Comparison of ENCODE assay signal across 8 cellular contexts in the genomic region with DNA sequence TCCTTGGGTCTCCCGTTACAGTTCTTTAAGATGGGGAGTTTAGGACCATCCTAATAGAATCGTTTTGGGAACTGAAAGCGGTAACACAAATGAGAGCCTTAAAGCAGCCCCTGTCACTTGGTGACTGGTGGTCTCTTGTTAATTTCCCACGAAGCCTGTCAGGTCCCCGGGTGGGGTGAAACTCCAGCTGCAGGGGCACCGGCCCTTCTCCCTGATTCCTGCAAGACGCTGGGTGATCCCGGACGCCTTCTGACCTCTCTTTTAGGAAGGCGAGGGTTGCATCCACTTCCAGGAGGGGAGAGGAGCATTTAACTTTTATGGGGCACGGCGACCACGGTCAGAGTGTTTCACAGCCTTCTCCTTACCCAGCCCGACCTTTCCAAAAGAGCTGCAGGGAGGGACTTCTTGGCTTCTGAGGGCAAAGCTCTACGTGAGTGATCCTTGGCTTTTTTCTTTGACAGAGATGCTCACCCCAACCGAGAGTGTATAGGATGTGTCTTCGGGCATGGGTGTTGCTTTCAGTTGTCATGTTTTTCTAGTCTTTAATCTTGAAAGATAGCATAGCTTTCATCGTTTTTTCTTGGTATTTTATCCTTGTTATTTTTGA. TPM values are rescaled to one million over a fixed set of nuclear protein-coding genes. Genes with fewer than 3 reads are reported as not detected.
DNase-seq lines count a peak whose midpoint lies in the region; ATAC-seq and TF ChIP-seq lines count a peak whose summit lies in the region.

No MANE protein-coding gene starts in this region.

- peak overlapping the region; percentile 82 for H3K27ac ChIP-seq in AG04450 (ENCODE audit: low read depth, low read length)
- no peak overlapping the region for H3K27ac ChIP-seq in OCI-LY1 (ENCODE audit: low read depth, low read length, poor library complexity, severe bottlenecking)
- H3K27ac ChIP-seq in coronary artery = peak overlapping the region; percentile 63 to 76

- peak overlapping the region; percentile 60 for H3K9ac ChIP-seq in OCI-LY1 (ENCODE audit: low read length)

- H3K4me2 ChIP-seq in OCI-LY1 (ENCODE audit: low read length) = peak overlapping the region; percentile 68

- H3F3A ChIP-seq in OCI-LY1 (ENCODE audit: insufficient read depth, low read length) = no peaks in the 10 kb centered on the region

- ATAC-seq in GM19455 (IDR thresholded peaks at IDR 0.05; ENCODE audit: unreplicated experiment) (peak; percentile 6), GM21576 (IDR thresholded peaks at IDR 0.05; ENCODE audit: unreplicated experiment) (no peak)

- peak overlapping the region; percentile 95 for H3K27ac Mint-ChIP-seq in mesothelial cell of epicardium

- POLR2A ChIA-PET in AG04450 (lab: Yijun Ruan, JAX) = interaction anchor here (0.9 to 1.5 kb wide), 4 partner anchors 19 to 63 kb away, joined by 3 to 8 read pairs (median 5); a partner anchor contains a TSS

- peaks cover 4% of the 10 kb centered on the region; the same call in 1 of the 2 replicates for H3K36me3 ChIP-seq in OCI-LY1 (ENCODE audit: insufficient read depth, low read length)

- H3K4me1 Mint-ChIP-seq in mesothelial cell of epicardium = peaks cover 20% of the 10 kb centered on the region

- no peaks in the 10 kb centered on the region for H4K20me1 ChIP-seq in OCI-LY1 (ENCODE audit: insufficient read depth, low read length)

- H3K27me3 ChIP-seq in AG04450 (ENCODE audit: control insufficient read depth, insufficient read depth, low read length) = no peaks in the 10 kb centered on the region
- H3K27me3 ChIP-seq in OCI-LY1 (ENCODE audit: insufficient read depth, low read length) = no peaks in the 10 kb centered on the region

- peaks cover 7% of the 10 kb centered on the region for H3K4me1 ChIP-seq in OCI-LY1 (ENCODE audit: insufficient read depth, low read length, severe bottlenecking)

- H3K4me3 Mint-ChIP-seq in mesothelial cell of epicardium = peak overlapping the region; percentile 97

- peaks cover 40% of the 10 kb centered on the region for H3K36me3 Mint-ChIP-seq in mesothelial cell of epicardium

- H3K9me2 ChIP-seq in OCI-LY1 (ENCODE audit: low read depth, low read length) = no peaks in the 10 kb centered on the region

- no peaks in the 10 kb centered on the region for H3K27me3 Mint-ChIP-seq in mesothelial cell of epicardium (ENCODE audit: low read depth)

- H2AFZ ChIP-seq in OCI-LY1 (ENCODE audit: low read length) = no peak overlapping the region

- DNase-seq in AG04450 (ENCODE audit: low read depth, low spot score) (no peak), coronary artery (ENCODE audit: low spot score) (no peak), mesothelial cell of epicardium (ENCODE audit: low spot score in 2 of 2, unreplicated experiment in 2 of 2) (no peak), NCI-H526 treated with DMSO at 0.1 percent for 48 hours (lab: John Stamatoyannopoulos, UW) (no peak)
- no peak for DNase-seq in effector CD4-positive, alpha-beta T cell

- H3K4me3 ChIP-seq in AG04450 (ENCODE audit: low read depth, low read length) = peak overlapping the region; percentile 86
- peak overlapping the region; percentile 71 for H3K4me3 ChIP-seq in OCI-LY1 (ENCODE audit: low read depth, low read length, poor library complexity, severe bottlenecking)
- H3K4me3 ChIP-seq in coronary artery = peak overlapping the region; percentile 80

- H3K79me2 ChIP-seq in OCI-LY1 (ENCODE audit: insufficient read depth, low read length) = no peaks in the 10 kb centered on the region

- H3K9me3 ChIP-seq in AG04450 (ENCODE audit: control insufficient read depth, insufficient read depth, low read length) = peaks cover 10% of the 10 kb centered on the region
- peaks cover 13% of the 10 kb centered on the region; the same call in 1 of the 2 replicates for H3K9me3 ChIP-seq in OCI-LY1 (ENCODE audit: low read length)

- TF ChIP-seq CTCF in AG04450 (IDR thresholded peaks at IDR 0.05; ENCODE audit: low read depth, low read length) = no peak
- TF ChIP-seq CTCF in OCI-LY1 (IDR thresholded peaks at IDR 0.05; ENCODE audit: low read length) = no peak
- no peak for TF ChIP-seq CTCF in coronary artery (IDR thresholded peaks at IDR 0.05)
- no peak for TF ChIP-seq CTCF in mesothelial cell of epicardium (IDR thresholded peaks at IDR 0.05; ENCODE audit: unreplicated experiment)

- CTCF ChIA-PET in AG04450 (lab: Charles Lee) = no interaction called here

- peaks cover 25% of the 10 kb centered on the region for H3K9me3 Mint-ChIP-seq in mesothelial cell of epicardium

RNA-seq across cellular contexts. Expression of a gene that starts 0.7 kb away (rescaled TPM):
- 3.1 and 5.1 TPM in 2 replicates for polyA plus RNA-seq in AG04450 (2011; rRNA removed)
- 4.9 and 7.7 TPM in 2 replicates for polyA minus RNA-seq in AG04450 (2011; rRNA and poly(A)+ RNA removed)
- 7.2 to 7.9 TPM (median 7.4 TPM) in 3 replicates for total RNA-seq in mesothelial cell of epicardium

RNA-seq across cellular contexts. Expression of a gene that starts 19.7 kb away (rescaled TPM):
- polyA plus RNA-seq in AG04450 (2011; rRNA removed) = 14.4 and 17.5 TPM in 2 replicates
- polyA minus RNA-seq in AG04450 (2011; rRNA and poly(A)+ RNA removed) = 19.9 and 20.7 TPM in 2 replicates
- 39.1 to 42.0 TPM (median 42.0 TPM) in 3 replicates for total RNA-seq in mesothelial cell of epicardium

RNA-seq across cellular contexts. Expression of a gene that starts 27.5 kb away (rescaled TPM):
- polyA plus RNA-seq in AG04450 (2011; rRNA removed) = 6.0 and 6.5 TPM in 2 replicates
- 6.9 and 11.9 TPM in 2 replicates for polyA minus RNA-seq in AG04450 (2011; rRNA and poly(A)+ RNA removed)
- 18.9 to 19.5 TPM (median 19.3 TPM) in 3 replicates for total RNA-seq in mesothelial cell of epicardium

RNA-seq across cellular contexts. Expression of a gene that starts 41.9 kb away (rescaled TPM):
- polyA plus RNA-seq in AG04450 (2011; rRNA removed) = 1.5 and 1.6 TPM in 2 replicates
- polyA minus RNA-seq in AG04450 (2011; rRNA and poly(A)+ RNA removed) = 3.9 and 4.3 TPM in 2 replicates
- total RNA-seq in mesothelial cell of epicardium = 5.0 to 5.6 TPM (median 5.3 TPM) in 3 replicates

RNA-seq across cellular contexts. Expression of a gene that starts 51.0 kb away (rescaled TPM):
- polyA plus RNA-seq in AG04450 (2011; rRNA removed) = 30.5 and 36.1 TPM in 2 replicates
- 13.2 and 16.4 TPM in 2 replicates for polyA minus RNA-seq in AG04450 (2011; rRNA and poly(A)+ RNA removed)
- total RNA-seq in mesothelial cell of epicardium = 36.2 to 38.2 TPM (median 38.2 TPM) in 3 replicates
